Comparison of ENCODE assay signal across 19 cellular contexts in the genomic region with DNA sequence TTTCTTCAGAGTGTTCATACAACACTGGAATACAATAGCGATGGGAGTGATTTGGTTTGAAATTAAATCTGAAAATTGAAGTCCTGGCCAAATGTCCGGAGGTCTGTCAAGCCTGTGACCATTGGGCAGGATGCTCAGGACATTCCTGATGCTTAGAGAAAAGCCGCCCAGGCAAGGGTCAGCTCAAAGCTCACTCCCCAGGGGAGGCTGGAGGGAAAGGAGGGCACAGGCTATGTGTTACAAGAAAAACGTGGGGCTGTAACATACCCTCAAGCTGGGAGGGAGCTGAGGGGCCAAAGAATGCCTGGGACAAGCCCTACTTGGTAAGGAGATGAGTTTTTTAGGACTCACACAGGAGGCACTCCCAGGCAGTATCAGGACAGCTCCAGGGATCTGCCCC.
DNase-seq lines count a peak whose midpoint lies in the region; TF ChIP-seq lines count a peak whose summit lies in the region.
"Had no signal": no experiment of that assay in that cellular context is flagged by ENCODE, and none has a peak within 500 bp of the region (broad histone marks: within the 10 kb centered on the region; RNA-seq: fewer than 3 reads in every experiment).

No MANE protein-coding gene starts in this region.

- no peak for TF ChIP-seq POLR2A in testis (IDR thresholded peaks at IDR 0.05)

- H3K9ac ChIP-seq in endodermal cell (ENCODE audit: extremely low read depth, low read length, poor library complexity, severe bottlenecking) = no peak overlapping the region

- peak; percentile 17 for DNase-seq in activated CD8-positive, alpha-beta memory T cell treated with anti-CD3 and anti-CD28 coated beads, Interleukin-2, amount 50 U/mL, for 48 hours
- no peak for DNase-seq in activated CD8-positive, alpha-beta memory T cell treated with anti-CD3 and anti-CD28 coated beads for 24 hours
- DNase-seq in endodermal cell = peak; percentile 10
- DNase-seq in mucosa of gallbladder (ENCODE audit: low spot score) = peak; percentile 0
- DNase-seq in testis = peak; percentile 9
- DNase-seq in stimulated activated CD4-positive, alpha-beta T cell treated with anti-CD3 and anti-CD28 coated beads, Interleukin-2, amount 100 ng/mL, for 48 hours = no peak
- no peak for DNase-seq in NCI-H510A (lab: John Stamatoyannopoulos, UW)
- no peak for DNase-seq in NCI-H1105 (lab: John Stamatoyannopoulos, UW)
- DNase-seq: 8988T; Caco-2; CD4-positive, CD25-positive, alpha-beta regulatory T cell; GOT3; NCI-H1092 treated with DMSO at 0.1 percent for 48 hours; NCI-H2081; NCI-H2171 treated with DMSO at 0.1 percent for 48 hours; NCI-H446 treated with DMSO at 0.1 percent for 48 hours had no signal

- no peaks in the 10 kb centered on the region for H3K4me1 Mint-ChIP-seq in endodermal cell
- H3K4me1 Mint-ChIP-seq: B cell; CD4-positive, CD25-positive, alpha-beta regulatory T cell had no signal

- no peak overlapping the region for H3K4me3 Mint-ChIP-seq in endodermal cell
- H3K4me3 Mint-ChIP-seq: B cell; CD4-positive, CD25-positive, alpha-beta regulatory T cell had no signal

- H3K27ac ChIP-seq in endodermal cell (ENCODE audit: low read depth, low read length) (no peak overlapping the region), testis (no peak overlapping the region)
- H3K27ac ChIP-seq: Peyer's patch had no signal

- H3K36me3 ChIP-seq in endodermal cell (ENCODE audit: control insufficient read depth, insufficient read depth, low read length) = no peaks in the 10 kb centered on the region
- no peaks in the 10 kb centered on the region for H3K36me3 ChIP-seq in testis (ENCODE audit: low read depth, missing control alignments)
- H3K36me3 ChIP-seq: Peyer's patch had no signal

- no peaks in the 10 kb centered on the region for H3K4me1 ChIP-seq in endodermal cell (ENCODE audit: control insufficient read depth, insufficient read depth, low read length)
- no peaks in the 10 kb centered on the region for H3K4me1 ChIP-seq in testis
- H3K4me1 ChIP-seq: Caco-2, Peyer's patch had no signal

- intact Hi-C loops in testis (cut with DNase I; ENCODE audit: low total_unique reads) = no loop called here

- no peaks in the 10 kb centered on the region for H3K27me3 Mint-ChIP-seq in endodermal cell (ENCODE audit: insufficient read depth)
- H3K27me3 Mint-ChIP-seq: CD4-positive, CD25-positive, alpha-beta regulatory T cell had no signal

- H3K4me3 ChIP-seq in endodermal cell (ENCODE audit: low read length) (no peak overlapping the region), testis (no peak overlapping the region)
- H3K4me3 ChIP-seq: K562, Peyer's patch had no signal

- no peaks in the 10 kb centered on the region for H3K9me3 Mint-ChIP-seq in endodermal cell

- H3K27ac Mint-ChIP-seq in endodermal cell = no peak overlapping the region
- H3K27ac Mint-ChIP-seq: B cell had no signal

- H3K9me3 ChIP-seq in endodermal cell (ENCODE audit: control insufficient read depth, low read length) (no peaks in the 10 kb centered on the region), testis (no peaks in the 10 kb centered on the region)
- H3K9me3 ChIP-seq: Caco-2, Peyer's patch had no signal

- 60 to 71% methylated on average over 4 of the region's 4 CpGs for WGBS in endodermal cell (ENCODE audit: insufficient coverage in 1 of 2, insufficient read length in 1 of 2), 2 experiments
- 63 to 65% methylated on average over 4 of the region's 4 CpGs for WGBS in testis, 2 donors

- H3K27me3 ChIP-seq in endodermal cell (ENCODE audit: control insufficient read depth, insufficient read depth, low read length, poor library complexity, severe bottlenecking) = no peaks in the 10 kb centered on the region
- H3K27me3 ChIP-seq in testis = no peaks in the 10 kb centered on the region
- H3K27me3 ChIP-seq: Peyer's patch had no signal

- H3K36me3 Mint-ChIP-seq in endodermal cell (ENCODE audit: low read depth) = no peaks in the 10 kb centered on the region
- H3K36me3 Mint-ChIP-seq: CD4-positive, CD25-positive, alpha-beta regulatory T cell had no signal

- TF ChIP-seq CTCF in endodermal cell (conservative IDR thresholded peaks at IDR 0.05) (no peak), testis (IDR thresholded peaks at IDR 0.05) (no peak)

Comparison
In these comparisons a context has a peak if more than half of its experiments do, and no peak if none do; other contexts are left out.
1. DNase-seq: peak in activated CD8-positive, alpha-beta memory T cell treated with anti-CD3 and anti-CD28 coated beads, Interleukin-2, amount 50 U/mL, for 48 hours (single experiment), endodermal cell (single experiment), mucosa of gallbladder (single experiment) and testis (single experiment); none in activated CD8-positive, alpha-beta memory T cell treated with anti-CD3 and anti-CD28 coated beads for 24 hours (single experiment), stimulated activated CD4-positive, alpha-beta T cell treated with anti-CD3 and anti-CD28 coated beads, Interleukin-2, amount 100 ng/mL, for 48 hours (0 of 2), NCI-H510A (single experiment) and NCI-H1105 (single experiment).